ENCODE assay signal across 9 cellular contexts in the genomic region with DNA sequence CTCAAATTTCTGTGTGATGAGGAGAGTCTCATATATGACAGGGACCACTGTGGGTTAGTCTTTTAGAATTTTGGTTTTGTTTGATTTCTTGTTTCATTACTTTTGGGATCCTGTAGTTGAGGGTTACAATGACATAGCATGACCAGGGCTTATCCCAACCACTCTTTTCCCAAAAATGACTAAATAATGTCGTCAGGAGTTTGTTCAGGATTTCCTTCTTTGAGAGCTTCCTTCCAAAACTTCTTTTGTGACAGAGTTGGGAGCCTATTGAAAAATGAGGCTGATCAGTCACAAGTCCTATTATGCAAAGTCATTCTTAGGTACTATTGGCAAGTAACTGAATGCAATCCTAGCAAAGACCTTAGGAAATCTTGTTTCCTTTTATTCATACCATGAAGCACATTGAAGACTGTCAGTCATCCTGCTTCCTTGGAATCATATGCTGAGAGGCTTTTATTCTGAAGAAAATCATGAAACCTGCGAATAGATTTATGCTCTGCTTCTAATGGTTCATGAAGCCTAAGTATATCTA.
"Had no signal": no experiment of that assay in that cellular context is flagged by ENCODE, and none has a peak within 500 bp of the region (broad histone marks: within the 10 kb centered on the region; RNA-seq: fewer than 3 reads in every experiment).

No MANE protein-coding gene starts in this region.

- H3K27ac Mint-ChIP-seq: GM23338, H9, HFFc6 had no signal

- H3K4me3 Mint-ChIP-seq: GM23338, H9, HFFc6 had no signal

- H3K9me3 ChIP-seq: HAP-1 had no signal

- H3K36me3 ChIP-seq: HAP-1 had no signal

- H3K4me1 ChIP-seq: HAP-1 had no signal

- H3K4me2 ChIP-seq: GM23338 had no signal

- H3K9ac ChIP-seq: GM23248 had no signal

- DNase-seq: GM23248, GOT3, H7, H9, HCEC 1CT, HFFc6 had no signal

- H2AFZ ChIP-seq: GM23248, GM23338 had no signal

- H3K9me3 Mint-ChIP-seq: GM23338, H9, HFFc6 had no signal

- H3K27ac ChIP-seq: GM23248 had no signal

- ATAC-seq: GM23338, HCT116 had no signal

- H3K4me3 ChIP-seq: GM23248, GM23338, HAP-1 had no signal
